In genomic region chr4:181478675-181479074, GRCh38 we compare ENCODE assay signal across 20 cellular contexts.
"Had no signal": no experiment of that assay in that cellular context is flagged by ENCODE, and none has a peak within 500 bp of the region (broad histone marks: within the 10 kb centered on the region; RNA-seq: fewer than 3 reads in every experiment).

No MANE protein-coding gene starts in this region.

- ATAC-seq: activated CD4-positive, alpha-beta T cell treated with anti-CD3 and anti-CD28 coated beads for 36 hours; activated CD8-positive, alpha-beta T cell treated with anti-CD3 and anti-CD28 coated beads, Interleukin-2, amount 10 ng/mL, durations not matched to agents 7 days and 5 days; activated naive CD4-positive, alpha-beta T cell treated with anti-CD3 and anti-CD28 coated beads, Interleukin-2, amount 50 U/mL, for 72 hours; body of pancreas; Panc1 had no signal

- H3K4me3 ChIP-seq: adrenal gland, body of pancreas, breast epithelium, SJCRH30, SK-N-MC had no signal

- H3K27ac ChIP-seq: adrenal gland, body of pancreas, breast epithelium, SJCRH30, SK-N-MC had no signal

- H3K36me3 ChIP-seq: adrenal gland, breast epithelium, SJCRH30 had no signal

- H3K9me3 ChIP-seq: adrenal gland, body of pancreas, breast epithelium, SJCRH30 had no signal

- H3K27me3 ChIP-seq: adrenal gland, body of pancreas, breast epithelium, SJCRH30 had no signal

- DNase-seq: activated CD4-positive, alpha-beta T cell treated with anti-CD3 and anti-CD28 coated beads for 36 hours; activated CD4-positive, alpha-beta T cell treated with anti-CD3 and anti-CD28 coated beads, Interleukin-2, amount 10 ng/mL, durations not matched to agents 7 days and 5 days; activated CD4-positive, alpha-beta T cell treated with anti-CD3 and anti-CD28 coated beads, Interleukin-2, amount 50 U/mL, for 48 hours; activated CD8-positive, alpha-beta T cell treated with anti-CD3 and anti-CD28 coated beads, Interleukin-2, amount 10 ng/mL, durations not matched to agents 7 days and 5 days; activated gamma-delta T cell treated with Interleukin-2 at 50 U/mL for 16 hours; activated naive CD4-positive, alpha-beta T cell treated with anti-CD3 and anti-CD28 coated beads for 36 hours; activated T-cell treated with anti-CD3 and anti-CD28 coated beads, Interleukin-2, amount 50 U/mL, for 24 hours; adrenal gland; body of pancreas; NCI-H1694 treated with DMSO at 0.1 percent for 48 hours; NCI-H2029; NCI-H345; NCI-H524 treated with DMSO at 0.1 percent for 48 hours; SHP77; SJCRH30; T1000 had no signal

- H3K4me1 ChIP-seq: adrenal gland, body of pancreas, breast epithelium, SJCRH30 had no signal
